2 cellular contexts compared by ENCODE assay signal in genomic region chr5:154858972-154859950, GRCh38.
TF ChIP-seq lines count a peak whose summit lies in the region.

No MANE protein-coding gene starts in this region.

TF ChIP-seq in GM12878, 131 proteins besides CTCF, POLR2A, EP300 and RAD21:
- TF ChIP-seq YBX1 (IDR thresholded peaks at IDR 0.05) (no peak), USF1 (IDR thresholded peaks at IDR 0.05; ENCODE audit: borderline replicate concordance, extremely low read length, insufficient read depth, low read depth, low read length) (no peak), MEF2A (IDR thresholded peaks at IDR 0.05; ENCODE audit: insufficient read depth, low read depth, low read length) (no peak), ZBED1 (IDR thresholded peaks at IDR 0.05; ENCODE audit: borderline replicate concordance) (0 out of 2 replicates have a peak, but pooled peaks have one; percentile 9), BHLHE40 (IDR thresholded peaks at IDR 0.05; ENCODE audit: borderline replicate concordance in 1 of 2, low read depth in 2 of 2, low read length in 1 of 2) (peak; percentile 58 to 60; a peak in 3 of 4 replicates), SPI1 (IDR thresholded peaks at IDR 0.05; ENCODE audit: borderline replicate concordance, insufficient read depth, low read depth, low read length) (peak; percentile 85), E2F8 (IDR thresholded peaks at IDR 0.05; ENCODE audit: low read depth, partially characterized antibody) (no peak), ASH2L (IDR thresholded peaks at IDR 0.05; ENCODE audit: borderline replicate concordance, low read depth) (no peak), SIN3A (IDR thresholded peaks at IDR 0.05; ENCODE audit: low read depth, low read length) (0 out of 2 replicates have a peak, but pooled peaks have one; percentile 17), RUNX3 (IDR thresholded peaks at IDR 0.05; ENCODE audit: low read length) (no peak; the same call in 1 of the 2 replicates), ZBTB40 (IDR thresholded peaks at IDR 0.05; ENCODE audit: borderline replicate concordance) (no peak)

TF ChIP-seq in HepG2, 621 proteins besides CTCF, POLR2A, EP300 and RAD21:
- 0 out of 2 replicates have a peak, but pooled peaks have one; percentile 37 for TF ChIP-seq MEIS1 (CRISPR knock-in tag; IDR thresholded peaks at IDR 0.05; ENCODE audit: borderline replicate concordance)
- TF ChIP-seq FOXA3 (CRISPR knock-in tag; IDR thresholded peaks at IDR 0.05), result peak; percentile 78
- no peak for TF ChIP-seq GFI1 (CRISPR knock-in tag; IDR thresholded peaks at IDR 0.05; ENCODE audit: borderline replicate concordance)
- TF ChIP-seq ZMYM3 (CRISPR knock-in tag; IDR thresholded peaks at IDR 0.05), result peak; percentile 65; the same call in 1 of the 2 replicates
- TF ChIP-seq ZNF878 (CRISPR knock-in tag; IDR thresholded peaks at IDR 0.05), result peak; percentile 74; the same call in 1 of the 2 replicates
- TF ChIP-seq RARG (CRISPR knock-in tag; IDR thresholded peaks at IDR 0.05; ENCODE audit: low read depth), result 0 out of 2 replicates have a peak, but pooled peaks have one; percentile 16
- 0 out of 2 replicates have a peak, but pooled peaks have one; percentile 42 for TF ChIP-seq ZNF800 (CRISPR knock-in tag; IDR thresholded peaks at IDR 0.05)
- TF ChIP-seq FOXA1 (IDR thresholded peaks at IDR 0.05), result no peak
- peak; percentile 65 for TF ChIP-seq FOXA1 (CRISPR knock-in tag; IDR thresholded peaks at IDR 0.05)
- TF ChIP-seq SOX13 (IDR thresholded peaks at IDR 0.05), result no peak
- 0 out of 4 replicates have a peak, but pooled peaks of 1 of the 2 experiments have one; percentile 18 for TF ChIP-seq SOX13 (CRISPR knock-in tag; conservative IDR thresholded peaks at IDR 0.05 in 1 of 2, IDR thresholded peaks at IDR 0.05 in 1 of 2)
- TF ChIP-seq KDM1A (CRISPR knock-in tag; IDR thresholded peaks at IDR 0.05), result peak; percentile 58; the same call in 1 of the 2 replicates
- no peak for TF ChIP-seq GATA4 (IDR thresholded peaks at IDR 0.05; ENCODE audit: borderline replicate concordance, low read depth)
- TF ChIP-seq ZNF317 (CRISPR knock-in tag; IDR thresholded peaks at IDR 0.05), result 0 out of 2 replicates have a peak, but pooled peaks have one; percentile 38
- TF ChIP-seq MATR3 (CRISPR knock-in tag; IDR thresholded peaks at IDR 0.05), result no peak
- TF ChIP-seq ZNF496 (CRISPR knock-in tag; IDR thresholded peaks at IDR 0.05; ENCODE audit: insufficient replicate concordance), result no peak
- TF ChIP-seq HMGXB3 (CRISPR knock-in tag; IDR thresholded peaks at IDR 0.05; ENCODE audit: borderline replicate concordance), result no peak
- peak; percentile 97 for TF ChIP-seq ZNF629 (CRISPR knock-in tag; conservative IDR thresholded peaks at IDR 0.05)
- TF ChIP-seq ISL2 (CRISPR knock-in tag; IDR thresholded peaks at IDR 0.05), result 0 out of 2 replicates have a peak, but pooled peaks have one; percentile 7
- no peak for TF ChIP-seq ZNF646 (CRISPR knock-in tag; IDR thresholded peaks at IDR 0.05)
- peak in 1 of 2 experiments; percentile 6; a peak in 1 of 4 replicates for TF ChIP-seq HMGXB4 (CRISPR knock-in tag; IDR thresholded peaks at IDR 0.05; ENCODE audit: borderline replicate concordance in 1 of 2, low read depth in 1 of 2)
- no peak for TF ChIP-seq ZNF484 (CRISPR knock-in tag; IDR thresholded peaks at IDR 0.05; ENCODE audit: borderline replicate concordance, low read depth)
- TF ChIP-seq YEATS2 (CRISPR knock-in tag; IDR thresholded peaks at IDR 0.05; ENCODE audit: borderline replicate concordance), result peak; percentile 2; the same call in 1 of the 2 replicates
- 0 out of 2 replicates have a peak, but pooled peaks have one; percentile 8 for TF ChIP-seq ZNF142 (CRISPR knock-in tag; IDR thresholded peaks at IDR 0.05)
- TF ChIP-seq ZSCAN22 (CRISPR knock-in tag; IDR thresholded peaks at IDR 0.05), result peak; percentile 72
- 0 out of 2 replicates have a peak, but pooled peaks have one; percentile 10 for TF ChIP-seq RXRB (CRISPR knock-in tag; IDR thresholded peaks at IDR 0.05; ENCODE audit: borderline replicate concordance)
- 0 out of 2 replicates have a peak, but pooled peaks have one; percentile 55 for TF ChIP-seq ZNF772 (CRISPR knock-in tag; IDR thresholded peaks at IDR 0.05)
